Comparison of ENCODE assay signal across 15 cellular contexts in the genomic region with DNA sequence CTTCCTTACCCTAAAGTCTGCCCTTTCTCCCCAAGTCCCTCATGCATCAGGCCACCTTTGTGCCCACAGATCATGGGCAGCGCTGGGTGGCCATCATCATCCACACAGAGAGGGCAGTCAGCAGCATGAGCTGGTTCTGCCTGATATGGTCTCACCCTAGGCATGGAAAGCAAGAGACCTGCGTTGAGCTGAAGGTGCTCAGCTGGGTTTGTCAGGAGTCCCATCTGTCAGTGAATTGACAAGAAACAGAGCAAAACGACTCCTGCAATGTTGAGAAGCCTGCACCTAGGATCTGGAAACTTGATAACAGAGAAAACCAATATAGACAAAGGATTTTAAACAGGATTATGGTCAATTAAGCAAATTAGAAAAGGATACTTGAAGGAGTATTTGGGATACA.
DNase-seq lines count a peak whose midpoint lies in the region; ATAC-seq and TF ChIP-seq lines count a peak whose summit lies in the region.
"Had no signal": no experiment of that assay in that cellular context is flagged by ENCODE, and none has a peak within 500 bp of the region (broad histone marks: within the 10 kb centered on the region; RNA-seq: fewer than 3 reads in every experiment).

No MANE protein-coding gene starts in this region.

- WGBS in mesenchymal stem cell: 47% methylated on average over 3 of the region's 3 CpGs

- H3K36me3 ChIP-seq in PC-3 (ENCODE audit: low read depth, low read length) (no peaks in the 10 kb centered on the region), mesenchymal stem cell (ENCODE audit: control insufficient read depth in 1 of 2, insufficient read depth in 2 of 2, low read depth in 1 of 2, low read length in 2 of 2) (no peaks in the 10 kb centered on the region)

- intact Hi-C loops in CD4-positive, alpha-beta T cell (cut with DNase I, micrococcal nuclease): no loop called here
- intact Hi-C loops in PC-3 (cut with micrococcal nuclease): no loop called here

- no peaks in the 10 kb centered on the region for H3K9me2 ChIP-seq in PC-3 (replicated peaks; ENCODE audit: low read length)

- no peak overlapping the region for H3K14ac ChIP-seq in mesenchymal stem cell (ENCODE audit: low read length in 2 of 2)

- H3K23ac ChIP-seq in mesenchymal stem cell (ENCODE audit: low read length in 2 of 2): no peak overlapping the region

- H3K9ac ChIP-seq in PC-3 (ENCODE audit: low read length): no peak overlapping the region
- no peak overlapping the region for H3K9ac ChIP-seq in mesenchymal stem cell (ENCODE audit: low read length)

- no peaks in the 10 kb centered on the region for H3K79me2 ChIP-seq in PC-3 (ENCODE audit: low read length)

- ATAC-seq in CD4-positive, alpha-beta T cell (ENCODE audit: poor library complexity): no peak
- ATAC-seq in PC-3: no peak

- H3K27me3 Mint-ChIP-seq in CD4-positive, alpha-beta T cell: no peaks in the 10 kb centered on the region

- H2BK15ac ChIP-seq in mesenchymal stem cell (ENCODE audit: low read depth, poor library complexity, severe bottlenecking): no peak overlapping the region

- H3F3A ChIP-seq in PC-3 (ENCODE audit: low read length, unreplicated experiment): no peaks in the 10 kb centered on the region

- H2AFZ ChIP-seq in PC-3 (ENCODE audit: low read length): no peak overlapping the region
- no peak overlapping the region for H2AFZ ChIP-seq in mesenchymal stem cell (ENCODE audit: low read depth, low read length)

- no TSS peak for BruUV-seq in PC-3 (replicated peaks; lab: Mats Ljungman, UMichigan)

- no peak overlapping the region for H3K4me2 ChIP-seq in PC-3 (ENCODE audit: low read length)
- H3K4me2 ChIP-seq in mesenchymal stem cell (ENCODE audit: low read length, poor library complexity, severe bottlenecking): no peak overlapping the region

- no peak for TF ChIP-seq CTCF in CD4-positive, alpha-beta T cell (IDR thresholded peaks at IDR 0.05)
- TF ChIP-seq CTCF in PC-3 (conservative IDR thresholded peaks at IDR 0.05; ENCODE audit: low read depth, low read length): no peak

- no peak overlapping the region for H4K8ac ChIP-seq in mesenchymal stem cell (ENCODE audit: low read length)

- H3K4me1 ChIP-seq in PC-3 (ENCODE audit: insufficient read depth, low read length): peaks cover 40% of the 10 kb centered on the region
- H3K4me1 ChIP-seq in mesenchymal stem cell (ENCODE audit: control insufficient read depth, insufficient read depth, low read depth, low read length): no peaks in the 10 kb centered on the region
- H3K4me1 ChIP-seq: Caco-2 had no signal

- no peak overlapping the region for H2BK120ac ChIP-seq in mesenchymal stem cell (ENCODE audit: low read depth, low read length)

- no peak overlapping the region for H3K4me3 Mint-ChIP-seq in CD4-positive, alpha-beta T cell
- H3K4me3 Mint-ChIP-seq: CD14-positive monocyte; CD8-positive, alpha-beta memory T cell; HFFc6 had no signal

- H3K9me3 Mint-ChIP-seq in CD4-positive, alpha-beta T cell: no peaks in the 10 kb centered on the region
- H3K9me3 Mint-ChIP-seq: CD14-positive monocyte; CD8-positive, alpha-beta memory T cell; HFFc6 had no signal

- no peak overlapping the region for H2BK5ac ChIP-seq in mesenchymal stem cell (ENCODE audit: low read depth, low read length, poor library complexity, severe bottlenecking)

- peak overlapping the region; percentile 85 for H3K27ac Mint-ChIP-seq in CD4-positive, alpha-beta T cell
- H3K27ac Mint-ChIP-seq: CD14-positive monocyte, HFFc6 had no signal

- no peak overlapping the region for H3K18ac ChIP-seq in mesenchymal stem cell (ENCODE audit: low read depth in 1 of 2, low read length in 2 of 2)

- H3K36me3 Mint-ChIP-seq in CD4-positive, alpha-beta T cell (ENCODE audit: low read depth): no peaks in the 10 kb centered on the region
- H3K36me3 Mint-ChIP-seq: CD14-positive monocyte had no signal

- no peaks in the 10 kb centered on the region for H3K27me3 ChIP-seq in CD4-positive, alpha-beta T cell (ENCODE audit: control insufficient read depth, insufficient read depth, low read length)
- no peaks in the 10 kb centered on the region for H3K27me3 ChIP-seq in PC-3 (ENCODE audit: low read length)
- peaks cover 38 to 77% of the 10 kb centered on the region in 2 experiments for H3K27me3 ChIP-seq in mesenchymal stem cell (ENCODE audit: control insufficient read depth in 1 of 2, insufficient read depth in 1 of 2, low read length in 2 of 2)

- no peak overlapping the region for H3K4ac ChIP-seq in mesenchymal stem cell (ENCODE audit: low read depth in 1 of 2, low read length in 2 of 2)

- H3K79me1 ChIP-seq in mesenchymal stem cell (replicated peaks; ENCODE audit: low read length, poor library complexity, severe bottlenecking): no peaks in the 10 kb centered on the region

- no peaks in the 10 kb centered on the region for H4K20me1 ChIP-seq in PC-3 (ENCODE audit: low read length)

- no peak overlapping the region for H2BK12ac ChIP-seq in mesenchymal stem cell (ENCODE audit: low read length in 2 of 2)

- H3K9me3 ChIP-seq in CD4-positive, alpha-beta T cell (ENCODE audit: control insufficient read depth, low read length): no peaks in the 10 kb centered on the region
- H3K9me3 ChIP-seq in PC-3 (ENCODE audit: low read length) (no peaks in the 10 kb centered on the region), mesenchymal stem cell (ENCODE audit: control insufficient read depth, low read length) (no peaks in the 10 kb centered on the region)
- H3K9me3 ChIP-seq: Caco-2 had no signal

- H3K27ac ChIP-seq in CD4-positive, alpha-beta T cell (ENCODE audit: low read depth, low read length): no peak overlapping the region
- peak overlapping the region; percentile 40; the same call in 1 of the 2 replicates for H3K27ac ChIP-seq in PC-3 (ENCODE audit: low read length)
- H3K27ac ChIP-seq in mesenchymal stem cell (ENCODE audit: low read length, poor library complexity, severe bottlenecking): no peak overlapping the region
- H3K27ac ChIP-seq: HL-60 had no signal

- H3K4me3 ChIP-seq in PC-3 (ENCODE audit: low read length): no peak overlapping the region
- no peak overlapping the region for H3K4me3 ChIP-seq in mesenchymal stem cell (ENCODE audit: insufficient read depth in 1 of 2, low read depth in 1 of 2, low read length in 2 of 2)

- DNase-seq in CD4-positive, alpha-beta T cell: no peak
- DNase-seq in NCI-H2171 (lab: John Stamatoyannopoulos, UW) (peak; percentile 64), PC-3 (no peak), mesenchymal stem cell (no peak), AG20443 (ENCODE audit: low spot score) (no peak), NOMO-1 treated with DMSO at 0.1 percent for 48 hours (lab: John Stamatoyannopoulos, UW; ENCODE audit: unreplicated experiment) (no peak), T-helper 9 cell (no peak)
- DNase-seq: Caco-2; CD8-positive, alpha-beta memory T cell; DND-41; GDM1; HCEC 1CT; HFFc6 had no signal

- peak overlapping the region; percentile 67 for H4K91ac ChIP-seq in mesenchymal stem cell (ENCODE audit: low read length)

- POLR2A ChIA-PET in CD4-positive, alpha-beta T cell (lab: Charles Lee): interaction anchor here (0.9 kb wide), 1 partner anchor 29 kb away, joined by 3 read pairs; no protein-coding TSS in a partner anchor
- POLR2A ChIA-PET in PC-3 (lab: Charles Lee; ENCODE audit: unreplicated experiment): interaction anchor here (0.7 kb wide), 1 partner anchor 20 kb away, joined by 10 read pairs; no protein-coding TSS in a partner anchor

- peaks cover 50% of the 10 kb centered on the region for H3K4me1 Mint-ChIP-seq in CD4-positive, alpha-beta T cell (ENCODE audit: low read depth)
- H3K4me1 Mint-ChIP-seq: CD14-positive monocyte had no signal

- H2AK5ac ChIP-seq in mesenchymal stem cell (ENCODE audit: low read length, severe bottlenecking): no peak overlapping the region

- CTCF ChIA-PET in CD4-positive, alpha-beta T cell (lab: Charles Lee): interaction anchor here (0.9 to 2.2 kb wide), 3 partner anchors 9 to 28 kb away, joined by 3 to 7 read pairs (median 5); no protein-coding TSS in a partner anchor
- CTCF ChIA-PET in PC-3 (lab: Charles Lee): interaction anchor here (0.6 to 2.0 kb wide), 5 partner anchors 10 to 28 kb away, joined by 3 to 14 read pairs (median 4); no protein-coding TSS in a partner anchor
